In genomic region chr16:12819126-12820117, GRCh38 we compare ENCODE assay signal across 8 cellular contexts.
DNase-seq lines count a peak whose midpoint lies in the region; ATAC-seq and TF ChIP-seq lines count a peak whose summit lies in the region.

No MANE protein-coding gene starts in this region.

- no peak for ATAC-seq in HG03571 (IDR thresholded peaks at IDR 0.05; ENCODE audit: unreplicated experiment)

- no peak overlapping the region for H3K4me3 ChIP-seq in iPS DF 6.9 (ENCODE audit: low read length)

- H3K27me3 ChIP-seq in iPS DF 6.9 (ENCODE audit: control insufficient read depth, insufficient read depth, low read length) = no peaks in the 10 kb centered on the region

- no peak overlapping the region for H3K27ac ChIP-seq in iPS DF 6.9 (ENCODE audit: low read length)

- H3K9me3 ChIP-seq in iPS DF 6.9 (ENCODE audit: control insufficient read depth, insufficient read depth, low read length) = no peaks in the 10 kb centered on the region

- H3K36me3 ChIP-seq in iPS DF 6.9 (ENCODE audit: control insufficient read depth, insufficient read depth, low read length) = no peaks in the 10 kb centered on the region

- DNase-seq in DMS53 (lab: John Stamatoyannopoulos, UW) (peak; percentile 59), T1000 (lab: John Stamatoyannopoulos, UW) (peak; percentile 4), astrocyte of the hippocampus (ENCODE audit: low read depth, low spot score) (peak; percentile 61), iPS DF 6.9 (ENCODE audit: low read depth, low spot score) (peak; percentile 29), NCI-H2196 treated with DMSO at 0.1 percent for 48 hours (lab: John Stamatoyannopoulos, UW; ENCODE audit: unreplicated experiment) (no peak)
- DNase-seq in stimulated activated CD4-positive, alpha-beta T cell treated with anti-CD3 and anti-CD28 coated beads, Interleukin-1b, Interleukin-23, amount 100 ng/mL, for 24 hours (ENCODE audit: low read depth in 4 of 4, low spot score in 1 of 4) = peak; percentile 67 to 75 (median 68)

- no peaks in the 10 kb centered on the region for H3K4me1 ChIP-seq in iPS DF 6.9 (ENCODE audit: control insufficient read depth, insufficient read depth, low read length)

- no CpG with 5 or more reads among the region's 18 CpGs for WGBS in iPS DF 6.9 (ENCODE audit: insufficient coverage, insufficient read length)

- TF ChIP-seq CTCF in LNCAP (IDR thresholded peaks at IDR 0.05) = peak; percentile 93
